Comparison of ENCODE assay signal across 8 cellular contexts in the genomic region with DNA sequence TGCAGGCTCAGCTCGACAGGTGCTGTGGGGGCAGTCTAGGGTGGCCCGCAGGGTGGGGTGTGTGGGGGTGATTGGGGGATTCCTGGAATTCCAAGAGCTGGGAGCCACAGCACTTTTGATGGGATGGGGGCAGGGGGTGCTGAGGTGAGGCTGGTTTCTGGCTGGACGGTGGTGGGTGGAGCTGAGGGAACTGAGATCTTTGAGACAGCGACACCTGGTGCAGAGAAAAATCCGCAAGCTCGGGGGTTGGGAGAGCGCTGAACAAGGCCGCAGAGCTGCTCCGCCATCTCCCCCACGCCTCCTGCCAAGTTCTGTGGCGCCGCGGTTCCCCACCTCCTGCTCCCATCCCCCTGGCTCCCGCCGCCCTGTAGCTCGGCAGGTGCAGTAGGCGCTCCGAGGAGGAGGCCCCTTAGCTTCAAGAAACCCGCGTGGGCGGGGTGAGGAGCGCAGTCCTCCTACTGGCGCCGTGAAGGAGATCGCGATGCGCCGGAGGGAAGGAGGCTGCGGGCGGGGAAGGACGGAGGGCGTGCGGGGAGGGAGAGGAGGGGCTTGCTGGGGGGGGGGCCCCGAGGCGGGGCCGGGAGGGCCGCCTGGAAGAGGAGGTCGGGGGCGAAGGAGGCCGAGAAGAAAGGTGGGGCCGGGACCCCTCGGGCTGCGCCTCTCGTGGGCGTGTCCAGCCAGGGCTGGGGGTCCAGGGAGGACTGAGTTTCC. TPM values are rescaled to one million over a fixed set of nuclear protein-coding genes. Genes with fewer than 3 reads are reported as not detected.
DNase-seq lines count a peak whose midpoint lies in the region; ATAC-seq and TF ChIP-seq lines count a peak whose summit lies in the region.

No MANE protein-coding gene starts in this region.

- ATAC-seq in WTC11 (peak; percentile 9), HG03354 (IDR thresholded peaks at IDR 0.05; ENCODE audit: poor library complexity, severe bottlenecking, unreplicated experiment) (no peak)

- dilution Hi-C loops in mammary epithelial cell (cut with HindIII; ENCODE audit: low sequenced_read_pairs): no loop called here

- H4K20me1 ChIP-seq in mammary epithelial cell (ENCODE audit: insufficient read depth, low read length): no peaks in the 10 kb centered on the region

- H3K27me3 ChIP-seq in mammary epithelial cell (ENCODE audit: insufficient read depth, low read length): no peaks in the 10 kb centered on the region

- in situ Hi-C loops in mammary epithelial cell (cut with MboI; ENCODE audit: low sequenced_read_pairs in 2 of 2): no loop called here

- H3K9me3 ChIP-seq in mammary epithelial cell (replicated peaks; ENCODE audit: insufficient read depth, low read length): no peaks in the 10 kb centered on the region

- H3K9ac ChIP-seq in mammary epithelial cell (ENCODE audit: insufficient read depth, low read length): peak overlapping the region; percentile 86

- H3K9me3 Mint-ChIP-seq in WTC11: no peaks in the 10 kb centered on the region

- H3K4me1 Mint-ChIP-seq in WTC11: peaks cover 4% of the 10 kb centered on the region

- H3K79me2 ChIP-seq in mammary epithelial cell (ENCODE audit: insufficient read depth, low read length): peaks cover 13% of the 10 kb centered on the region

- peaks cover 48% of the 10 kb centered on the region for H3K27me3 Mint-ChIP-seq in WTC11 (ENCODE audit: low read depth)

- no peak overlapping the region for H3K27ac Mint-ChIP-seq in WTC11

- BruUV-seq in mammary epithelial cell (replicated peaks; lab: Mats Ljungman, UMichigan): no TSS peak

- peak overlapping the region; percentile 83 for H3K27ac ChIP-seq in mammary epithelial cell (ENCODE audit: insufficient read depth, low read depth, low read length)

- TF ChIP-seq CTCF in AG04449 (IDR thresholded peaks at IDR 0.05; ENCODE audit: insufficient read depth, low read length, missing control alignments) (peak; percentile 65), WTC11 (IDR thresholded peaks at IDR 0.05) (no peak), mammary epithelial cell (conservative IDR thresholded peaks at IDR 0.05 in 1 of 2, IDR thresholded peaks at IDR 0.05 in 1 of 2; ENCODE audit: extremely low read depth in 1 of 2, insufficient read depth in 1 of 2, low read depth in 1 of 2, low read length in 2 of 2) (peak; percentile 45 to 80)

- DNase-seq in AG04449 (ENCODE audit: low read depth, low spot score) (no peak), H4 (ENCODE audit: low spot score) (peak; percentile 85), NCI-H226 (peak; percentile 97), WTC11 (ENCODE audit: low spot score) (peak; percentile 85), mammary epithelial cell (peak; percentile 84), iris pigment epithelial cell (ENCODE audit: low read depth) (peak; percentile 84)
- DNase-seq in stimulated activated CD4-positive, alpha-beta T cell treated with anti-CD3 and anti-CD28 coated beads, Interleukin-12 subunit alpha, Interleukin-12 subunit beta, amount 100 ng/mL, for 24 hours (ENCODE audit: low read depth in 2 of 2): peak; percentile 63 to 80

- peak overlapping the region; percentile 71 for H2AFZ ChIP-seq in mammary epithelial cell (ENCODE audit: low read depth, low read length)

- no peaks in the 10 kb centered on the region for H3K36me3 ChIP-seq in mammary epithelial cell (ENCODE audit: insufficient read depth, low read length)

- H3K4me3 ChIP-seq in AG04449 (ENCODE audit: low read depth, low read length): peak overlapping the region; percentile 71
- peak overlapping the region; percentile 67 to 77 (median 68) for H3K4me3 ChIP-seq in mammary epithelial cell (replicated peaks in 1 of 3; ENCODE audit: insufficient read depth in 1 of 3, low read depth in 2 of 3, low read length in 3 of 3)

- intact Hi-C loops in mammary epithelial cell (cut with micrococcal nuclease): loop anchor here (1.0 to 5.0 kb wide), 7 partner anchors 8 to 397 kb away; partner anchors contain the start of gene CRIP2

- no CpG with 5 or more reads among the region's 45 CpGs for WGBS in mammary epithelial cell (ENCODE audit: low coverage, missing lambda C conversion rate)

- peaks cover 27% of the 10 kb centered on the region for H3K4me1 ChIP-seq in mammary epithelial cell (ENCODE audit: insufficient read depth, low read length)

- peak overlapping the region; percentile 59 for H3K4me3 Mint-ChIP-seq in WTC11

- POLR2A ChIA-PET in AG04449 (lab: Yijun Ruan, JAX): interaction anchor here (2.1 kb wide), 1 partner anchor 9 kb away, joined by 17 read pairs; no protein-coding TSS in a partner anchor
- POLR2A ChIA-PET in WTC11 (lab: Charles Lee): interaction anchor here (0.6 to 1.7 kb wide), 2 partner anchors 9 to 119 kb away, joined by 5 to 10 read pairs; no protein-coding TSS in a partner anchor

- no peaks in the 10 kb centered on the region for H3K36me3 Mint-ChIP-seq in WTC11

- CTCF ChIA-PET in AG04449 (lab: Yijun Ruan, JAX) (interaction anchor here (0.8 to 4.6 kb wide), 32 partner anchors 8 to 399 kb away, joined by 3 to 91 read pairs (median 4); partner anchors contain the start of gene BRF1), WTC11 (lab: Charles Lee) (interaction anchor here (0.6 to 3.4 kb wide), 25 partner anchors 8 to 335 kb away, joined by 3 to 93 read pairs (median 7); partner anchors contain the start of gene BRF1), mammary epithelial cell (lab: Charles Lee; ENCODE audit: low non-redundant PET) (interaction anchor here (0.5 to 2.0 kb wide), 4 partner anchors 9 to 262 kb away, joined by 3 to 67 read pairs (median 4); no protein-coding TSS in a partner anchor)

- peak overlapping the region; percentile 99 for H3K4me2 ChIP-seq in mammary epithelial cell (ENCODE audit: insufficient read depth, low read depth, low read length)

TF ChIP-seq in WTC11, 78 proteins besides CTCF, POLR2A, EP300 and RAD21 (continues in another document):
- TF ChIP-seq ZNF423 (CRISPR knock-in tag; IDR thresholded peaks at IDR 0.05) (0 out of 2 replicates have a peak, but pooled peaks have one; percentile 1), SP1 (CRISPR knock-in tag; conservative IDR thresholded peaks at IDR 0.05) (peak; percentile 45), MAX (CRISPR knock-in tag; IDR thresholded peaks at IDR 0.05) (peak; percentile 30; the same call in 1 of the 2 replicates), CREM (CRISPR knock-in tag; IDR thresholded peaks at IDR 0.05) (0 out of 2 replicates have a peak, but pooled peaks have one; percentile 4), JUN (CRISPR knock-in tag; IDR thresholded peaks at IDR 0.05) (no peak), ETV6 (CRISPR knock-in tag; IDR thresholded peaks at IDR 0.05) (peak; percentile 51; the same call in 1 of the 2 replicates), ZNF317 (CRISPR knock-in tag; IDR thresholded peaks at IDR 0.05; ENCODE audit: borderline replicate concordance, low read depth) (no peak)
- TF ChIP-seq, protein P1, sequence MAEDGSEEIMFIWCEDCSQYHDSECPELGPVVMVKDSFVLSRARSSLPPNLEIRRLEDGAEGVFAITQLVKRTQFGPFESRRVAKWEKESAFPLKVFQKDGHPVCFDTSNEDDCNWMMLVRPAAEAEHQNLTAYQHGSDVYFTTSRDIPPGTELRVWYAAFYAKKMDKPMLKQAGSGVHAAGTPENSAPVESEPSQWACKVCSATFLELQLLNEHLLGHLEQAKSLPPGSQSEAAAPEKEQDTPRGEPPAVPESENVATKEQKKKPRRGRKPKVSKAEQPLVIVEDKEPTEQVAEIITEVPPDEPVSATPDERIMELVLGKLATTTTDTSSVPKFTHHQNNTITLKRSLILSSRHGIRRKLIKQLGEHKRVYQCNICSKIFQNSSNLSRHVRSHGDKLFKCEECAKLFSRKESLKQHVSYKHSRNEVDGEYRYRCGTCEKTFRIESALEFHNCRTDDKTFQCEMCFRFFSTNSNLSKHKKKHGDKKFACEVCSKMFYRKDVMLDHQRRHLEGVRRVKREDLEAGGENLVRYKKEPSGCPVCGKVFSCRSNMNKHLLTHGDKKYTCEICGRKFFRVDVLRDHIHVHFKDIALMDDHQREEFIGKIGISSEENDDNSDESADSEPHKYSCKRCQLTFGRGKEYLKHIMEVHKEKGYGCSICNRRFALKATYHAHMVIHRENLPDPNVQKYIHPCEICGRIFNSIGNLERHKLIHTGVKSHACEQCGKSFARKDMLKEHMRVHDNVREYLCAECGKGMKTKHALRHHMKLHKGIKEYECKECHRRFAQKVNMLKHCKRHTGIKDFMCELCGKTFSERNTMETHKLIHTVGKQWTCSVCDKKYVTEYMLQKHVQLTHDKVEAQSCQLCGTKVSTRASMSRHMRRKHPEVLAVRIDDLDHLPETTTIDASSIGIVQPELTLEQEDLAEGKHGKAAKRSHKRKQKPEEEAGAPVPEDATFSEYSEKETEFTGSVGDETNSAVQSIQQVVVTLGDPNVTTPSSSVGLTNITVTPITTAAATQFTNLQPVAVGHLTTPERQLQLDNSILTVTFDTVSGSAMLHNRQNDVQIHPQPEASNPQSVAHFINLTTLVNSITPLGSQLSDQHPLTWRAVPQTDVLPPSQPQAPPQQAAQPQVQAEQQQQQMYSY (CRISPR knock-in tag; IDR thresholded peaks at IDR 0.05): no peak

RNA-seq across cellular contexts. Expression of gene TEDC1, which starts 1.3 kb away (rescaled TPM):
- total RNA-seq in H4 (2014; rRNA removed; shearing (Covaris generic)): 15.4 and 17.3 TPM in 2 replicates
- 16.4 to 17.9 TPM (median 16.7 TPM) in 3 replicates for total RNA-seq in WTC11 (2021)
- total RNA-seq in mammary epithelial cell: 10 to 100 TPM in 1 of 2 donors, 1 to 10 TPM in 1; 3.5 to 21.3 TPM
- polyA plus RNA-seq in mammary epithelial cell: 12.6 TPM
- polyA minus RNA-seq in mammary epithelial cell: 2.1 TPM

RNA-seq across cellular contexts. Expression of gene CRIP1, which starts 3.1 kb away (rescaled TPM):
- total RNA-seq in H4 (2014; rRNA removed; shearing (Covaris generic)): not detected in 2 replicates
- total RNA-seq in WTC11 (2021) (4.8 to 9.0 TPM (median 5.8 TPM) in 3 replicates), mammary epithelial cell (under 1 TPM; 0.50 to 0.59 TPM)
- polyA plus RNA-seq in mammary epithelial cell: 0.37 TPM
- polyA minus RNA-seq in mammary epithelial cell: not detected

RNA-seq across cellular contexts. Expression of gene CRIP2, which starts 15.1 kb away (rescaled TPM):
- 16.2 and 26.9 TPM in 2 replicates for total RNA-seq in H4 (2014; rRNA removed; shearing (Covaris generic))
- total RNA-seq in WTC11 (2021) (4.6 to 5.4 TPM (median 5.0 TPM) in 3 replicates), mammary epithelial cell (100 to 1,000 TPM in 1 of 2 donors, 10 to 100 TPM in 1; 97.7 to 103 TPM)
- 120 TPM for polyA plus RNA-seq in mammary epithelial cell
- 52.5 TPM for polyA minus RNA-seq in mammary epithelial cell

RNA-seq across cellular contexts. Expression of gene TMEM121, which starts 36.6 kb away (rescaled TPM):
- total RNA-seq in H4 (2014; rRNA removed; shearing (Covaris generic)): 1.6 and 2.5 TPM in 2 replicates
- total RNA-seq in WTC11 (2021): 0.81 to 1.9 TPM (median 1.5 TPM) in 3 replicates
- total RNA-seq in mammary epithelial cell: 1 to 10 TPM; 2.2 to 6.0 TPM
- 1.9 TPM for polyA plus RNA-seq in mammary epithelial cell
- polyA minus RNA-seq in mammary epithelial cell: not detected
